ENCODE assay signal across 1 cellular context in genomic region chr20:32235331-32236047, GRCh38.
A peak's percentile ranks its signal among the peaks of the same experiment; 100 is the strongest.
TF ChIP-seq lines count a peak whose summit lies in the region.

No MANE protein-coding gene starts in this region.

TF ChIP-seq in HepG2, 621 proteins besides CTCF, POLR2A, EP300 and RAD21 (continued from another document and continues in another):
- TF ChIP-seq AGO2 (optimal IDR thresholded peaks at IDR 0.05; ENCODE audit: low read depth, low read length) (no peak), ZFP90 (CRISPR knock-in tag; IDR thresholded peaks at IDR 0.05; ENCODE audit: borderline replicate concordance) (no peak), IRF2 (CRISPR knock-in tag; IDR thresholded peaks at IDR 0.05) (peak; percentile 63; the same call in 1 of the 2 replicates), BCL3 (CRISPR knock-in tag; IDR thresholded peaks at IDR 0.05) (no peak), ZIK1 (CRISPR knock-in tag; IDR thresholded peaks at IDR 0.05; ENCODE audit: borderline replicate concordance, low read depth) (peak; percentile 45; the same call in 1 of the 2 replicates), PCBP1 (IDR thresholded peaks at IDR 0.05; ENCODE audit: borderline replicate concordance, low read depth, low read length) (no peak), DBP (CRISPR knock-in tag; IDR thresholded peaks at IDR 0.05; ENCODE audit: not compliant biosample characterization) (no peak), HNRNPUL1 (IDR thresholded peaks at IDR 0.05; ENCODE audit: low read depth, low read length) (no peak), ZNF646 (CRISPR knock-in tag; IDR thresholded peaks at IDR 0.05) (no peak), SOX6 (IDR thresholded peaks at IDR 0.05) (no peak), SOX6 (CRISPR knock-in tag; IDR thresholded peaks at IDR 0.05) (peak; percentile 65), BCL6 (CRISPR knock-in tag; IDR thresholded peaks at IDR 0.05) (peak; percentile 50; the same call in 1 of the 2 replicates), ZHX2 (IDR thresholded peaks at IDR 0.05; ENCODE audit: low read depth) (0 out of 2 replicates have a peak, but pooled peaks have one; percentile 15), ZHX2 (CRISPR knock-in tag; IDR thresholded peaks at IDR 0.05; ENCODE audit: borderline replicate concordance) (no peak), ZZZ3 (CRISPR knock-in tag; IDR thresholded peaks at IDR 0.05; ENCODE audit: borderline replicate concordance) (no peak), RFX3 (CRISPR knock-in tag; IDR thresholded peaks at IDR 0.05) (no peak), NR2F2 (IDR thresholded peaks at IDR 0.05; ENCODE audit: borderline replicate concordance, low read depth) (peak; percentile 74; the same call in 1 of the 2 replicates), ATF1 (CRISPR knock-in tag; IDR thresholded peaks at IDR 0.05) (no peak), NBN (conservative IDR thresholded peaks at IDR 0.05) (no peak), ZNF350 (CRISPR knock-in tag; IDR thresholded peaks at IDR 0.05; ENCODE audit: borderline replicate concordance, low read depth) (peak; percentile 45; the same call in 1 of the 2 replicates), JARID2 (CRISPR knock-in tag; IDR thresholded peaks at IDR 0.05; ENCODE audit: insufficient replicate concordance) (no peak), PRMT3 (CRISPR knock-in tag; IDR thresholded peaks at IDR 0.05; ENCODE audit: borderline replicate concordance, low read depth) (no peak), HMGXB3 (CRISPR knock-in tag; IDR thresholded peaks at IDR 0.05; ENCODE audit: borderline replicate concordance) (0 out of 2 replicates have a peak, but pooled peaks have one; percentile 36), ZNF577 (CRISPR knock-in tag; IDR thresholded peaks at IDR 0.05; ENCODE audit: borderline replicate concordance, low read depth) (no peak), FOXO1 (CRISPR knock-in tag; IDR thresholded peaks at IDR 0.05) (peak; percentile 91), ERF (CRISPR knock-in tag; IDR thresholded peaks at IDR 0.05) (peak; percentile 60; the same call in 1 of the 2 replicates), HNF4G (IDR thresholded peaks at IDR 0.05; ENCODE audit: borderline replicate concordance, low read depth, low read length) (peak; percentile 81), HNF4G (CRISPR knock-in tag; IDR thresholded peaks at IDR 0.05; ENCODE audit: borderline replicate concordance, low read depth) (peak; percentile 82; the same call in 1 of the 2 replicates), NFKB2 (CRISPR knock-in tag; IDR thresholded peaks at IDR 0.05; ENCODE audit: borderline replicate concordance) (no peak), FOSL1 (CRISPR knock-in tag; IDR thresholded peaks at IDR 0.05; ENCODE audit: borderline replicate concordance) (no peak), JDP2 (CRISPR knock-in tag; IDR thresholded peaks at IDR 0.05; ENCODE audit: borderline replicate concordance) (no peak), MLX (CRISPR knock-in tag; IDR thresholded peaks at IDR 0.05) (no peak), NFE2 (CRISPR knock-in tag; IDR thresholded peaks at IDR 0.05) (no peak), ARNT (IDR thresholded peaks at IDR 0.05) (no peak), RCOR2 (CRISPR knock-in tag; IDR thresholded peaks at IDR 0.05) (0 out of 2 replicates have a peak, but pooled peaks have one; percentile 24), ZNF788 (CRISPR knock-in tag; IDR thresholded peaks at IDR 0.05; ENCODE audit: borderline replicate concordance) (peak; percentile 68; the same call in 1 of the 2 replicates), ZNF367 (CRISPR knock-in tag; IDR thresholded peaks at IDR 0.05; ENCODE audit: borderline replicate concordance) (no peak), ZNF432 (CRISPR knock-in tag; IDR thresholded peaks at IDR 0.05; ENCODE audit: borderline replicate concordance) (no peak), NFE2L1 (CRISPR knock-in tag; IDR thresholded peaks at IDR 0.05; ENCODE audit: borderline replicate concordance) (0 out of 2 replicates have a peak, but pooled peaks have one; percentile 35), ZNF101 (CRISPR knock-in tag; IDR thresholded peaks at IDR 0.05; ENCODE audit: borderline replicate concordance, low read depth) (no peak)
